ENCODE assay signal across 8 cellular contexts in the genomic region with DNA sequence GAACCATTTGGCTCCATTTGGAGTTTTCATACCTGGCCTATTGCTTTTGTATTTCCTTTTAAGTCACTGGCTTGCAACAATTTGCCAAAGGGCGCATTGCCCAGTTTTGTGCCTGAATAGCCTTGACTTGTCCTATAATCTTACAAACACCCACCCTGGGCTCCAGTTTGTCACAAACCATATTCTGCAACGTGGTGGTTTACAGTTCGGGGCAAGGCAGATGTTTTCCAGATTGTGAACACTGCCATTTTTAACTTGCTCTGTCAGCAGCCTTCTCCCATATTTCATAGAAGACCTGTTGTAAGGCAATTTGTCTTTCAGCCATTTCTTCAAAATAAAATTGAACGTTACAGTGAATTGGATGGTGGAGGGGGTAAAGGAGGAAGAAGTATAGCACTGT. TPM values are rescaled to one million over a fixed set of nuclear protein-coding genes. Genes with fewer than 3 reads are reported as not detected.
"Had no signal": no experiment of that assay in that cellular context is flagged by ENCODE, and none has a peak within 500 bp of the region (broad histone marks: within the 10 kb centered on the region; RNA-seq: fewer than 3 reads in every experiment).

No MANE protein-coding gene starts in this region.

- H3K9me3 ChIP-seq: HAP-1 had no signal

- DNase-seq: HFFc6 had no signal

- H3K36me3 Mint-ChIP-seq: IgD-negative memory B cell had no signal

- H3K27ac ChIP-seq: HL-60 had no signal

- H2AFZ ChIP-seq: GM23338 had no signal

- H3K4me1 ChIP-seq: HAP-1 had no signal

- H3K4me3 Mint-ChIP-seq: GM23338, HFFc6, IgD-negative memory B cell had no signal

- H3K36me3 ChIP-seq: HAP-1 had no signal

- H3K4me3 ChIP-seq: GM23338, HAP-1 had no signal

- H3K27ac Mint-ChIP-seq: GM23338, HFFc6 had no signal

- H3K4me2 ChIP-seq: GM23338 had no signal

- H3K9me3 Mint-ChIP-seq: GM23338, HFFc6, IgD-negative memory B cell had no signal

RNA-seq across cellular contexts. Expression of gene UBE2U, which starts 53.2 kb away (rescaled TPM):
- total RNA-seq: GM23338, H1, HepG2, HFFc6, HT1080 had no signal
